10 cellular contexts compared by ENCODE assay signal in genomic region chr3:42613462-42613861, GRCh38. TPM values are rescaled to one million over a fixed set of nuclear protein-coding genes. Genes with fewer than 3 reads are reported as not detected.
DNase-seq lines count a peak whose midpoint lies in the region; ATAC-seq and TF ChIP-seq lines count a peak whose summit lies in the region.
"Had no signal": no experiment of that assay in that cellular context is flagged by ENCODE, and none has a peak within 500 bp of the region (broad histone marks: within the 10 kb centered on the region; RNA-seq: fewer than 3 reads in every experiment).

No MANE protein-coding gene starts in this region.

- ATAC-seq in GM21576 (IDR thresholded peaks at IDR 0.05; ENCODE audit: unreplicated experiment) = no peak
- ATAC-seq: esophagus mucosa had no signal

- H4K20me1 ChIP-seq in osteoblast (ENCODE audit: insufficient read depth, low read length) = peaks cover 25% of the 10 kb centered on the region

- H3K9me3 ChIP-seq in osteoblast (ENCODE audit: low read depth, low read length) = no peaks in the 10 kb centered on the region

- TF ChIP-seq CTCF in LNCaP clone FGC (IDR thresholded peaks at IDR 0.05; ENCODE audit: control insufficient read depth, extremely low read depth, insufficient read depth) = 0 out of 2 replicates have a peak, but pooled peaks have one; percentile 15
- peak; percentile 50 for TF ChIP-seq CTCF in osteoblast (IDR thresholded peaks at IDR 0.05; ENCODE audit: extremely low read depth, low read depth, low read length)

- no peak overlapping the region for H3K4me3 ChIP-seq in LNCaP clone FGC (ENCODE audit: low read depth, low read length)
- no peak overlapping the region for H3K4me3 ChIP-seq in osteoblast (ENCODE audit: insufficient read depth, low read length)
- H3K4me3 ChIP-seq: SK-N-MC had no signal

- peaks cover 88% of the 10 kb centered on the region for H3K79me2 ChIP-seq in osteoblast (ENCODE audit: insufficient read depth, low read length)

- peak; percentile 15 for DNase-seq in EH (ENCODE audit: low read depth)
- no peak for DNase-seq in LNCaP clone FGC (ENCODE audit: low read depth)
- peak; percentile 56 for DNase-seq in dermis blood vessel endothelial cell
- DNase-seq in osteoblast (ENCODE audit: insufficient read length, low spot score, missing footprints) = peak; percentile 76
- no peak for DNase-seq in NCI-H2081 (lab: John Stamatoyannopoulos, UW)
- DNase-seq in DMS153 treated with DMSO at 0.1 percent for 48 hours (lab: John Stamatoyannopoulos, UW; ENCODE audit: unreplicated experiment) = no peak
- DNase-seq in NCI-H2107 (lab: John Stamatoyannopoulos, UW) = no peak

- no peak overlapping the region for H3K4me2 ChIP-seq in osteoblast (ENCODE audit: insufficient read depth, low read length)

- H3K27ac ChIP-seq in osteoblast (ENCODE audit: low read depth, low read length) = no peak overlapping the region
- H3K27ac ChIP-seq: SK-N-MC had no signal

- H2AFZ ChIP-seq in osteoblast (ENCODE audit: low read length) = no peak overlapping the region

- no peaks in the 10 kb centered on the region for H3K4me1 ChIP-seq in osteoblast (ENCODE audit: insufficient read depth, low read length)

- peaks cover 8% of the 10 kb centered on the region for H3K36me3 ChIP-seq in osteoblast (ENCODE audit: insufficient read depth, low read length)

- H3K27me3 ChIP-seq in osteoblast (ENCODE audit: insufficient read depth, low read length) = no peaks in the 10 kb centered on the region

RNA-seq across cellular contexts. Expression of gene NKTR, which starts 13.0 kb away (rescaled TPM):
- 61.7 and 133 TPM in 2 replicates for total RNA-seq in dermis blood vessel endothelial cell
- total RNA-seq in osteoblast = 80.3 and 98.4 TPM in 2 replicates

RNA-seq across cellular contexts. Expression of gene SS18L2, which starts 22.8 kb away (rescaled TPM):
- 23.4 and 46.5 TPM in 2 replicates for total RNA-seq in dermis blood vessel endothelial cell
- 11.6 and 12.7 TPM in 2 replicates for total RNA-seq in osteoblast

RNA-seq across cellular contexts. Expression of gene SEC22C, which starts 31.7 kb away (rescaled TPM):
- total RNA-seq in dermis blood vessel endothelial cell (104 and 114 TPM in 2 replicates), osteoblast (60.1 and 62.2 TPM in 2 replicates)

RNA-seq across cellular contexts. Expression of gene ZBTB47, which starts 40.0 kb away (rescaled TPM):
- total RNA-seq in dermis blood vessel endothelial cell = 13.9 and 19.6 TPM in 2 replicates
- total RNA-seq in osteoblast = 39.2 and 41.3 TPM in 2 replicates

Comparison
In these comparisons a context has a peak if more than half of its experiments do, and no peak if none do; other contexts are left out.
1. DNase-seq: peak in EH (single experiment), dermis blood vessel endothelial cell (single experiment) and osteoblast (single experiment); none in LNCaP clone FGC (single experiment), NCI-H2081 (0 of 2), DMS153 treated with DMSO at 0.1 percent for 48 hours (single experiment) and NCI-H2107 (single experiment).